ENCODE assay signal across 8 cellular contexts in genomic region chr9:137551656-137552534, GRCh38. TPM values are rescaled to one million over a fixed set of nuclear protein-coding genes. Genes with fewer than 3 reads are reported as not detected.
DNase-seq lines count a peak whose midpoint lies in the region; ATAC-seq and TF ChIP-seq lines count a peak whose summit lies in the region.

Gene MRPL41, plus strand, starts transcription at chr9:137551879. Its CDS starts 203 bp downstream, at chr9:137552082.

- H3K4me3 ChIP-seq in AG04450 (ENCODE audit: low read depth, low read length) (peak within 1 kb of the TSS; percentile 77), kidney epithelial cell (ENCODE audit: low read depth, low read length) (peak within 1 kb of the TSS; percentile 75)

- H3K9me3 ChIP-seq in AG04450 (ENCODE audit: control insufficient read depth, insufficient read depth, low read length): no peaks in the 10 kb centered on the region; the same call in 1 of the 2 replicates

- ATAC-seq in GM18907 (IDR thresholded peaks at IDR 0.05; ENCODE audit: unreplicated experiment) (peak; percentile 75), HG03139 (IDR thresholded peaks at IDR 0.05; ENCODE audit: unreplicated experiment) (peak; percentile 77)

- POLR2A ChIA-PET in AG04450 (lab: Yijun Ruan, JAX): interaction anchor here (0.6 to 1.3 kb wide), 4 partner anchors 10 to 311 kb away, joined by 3 to 7 read pairs (median 4); partner anchors contain the start of gene TUBB4B

- H3K27me3 ChIP-seq in AG04450 (ENCODE audit: control insufficient read depth, insufficient read depth, low read length) (no peaks in the 10 kb centered on the region), kidney epithelial cell (ENCODE audit: control insufficient read depth, insufficient read depth, low read length) (no peaks in the 10 kb centered on the region)

- TF ChIP-seq CTCF in AG04450 (IDR thresholded peaks at IDR 0.05; ENCODE audit: low read depth, low read length) (no peak), kidney epithelial cell (IDR thresholded peaks at IDR 0.05; ENCODE audit: insufficient read depth, low read length, poor library complexity, severe bottlenecking) (no peak)

- DNase-seq in AG04450 (ENCODE audit: low read depth, low spot score) (peak; percentile 56), NCI-H460 (ENCODE audit: extremely low read depth, low read depth) (peak; percentile 88), cerebellum (ENCODE audit: low spot score) (peak; percentile 94), kidney epithelial cell (ENCODE audit: low read depth) (peak; percentile 51)
- peak; percentile 79 to 86 for DNase-seq in activated CD4-positive, alpha-beta T cell treated with anti-CD3 and anti-CD28 coated beads for 24 hours (ENCODE audit: low read depth in 2 of 2)
- DNase-seq in stimulated activated CD4-positive, alpha-beta T cell treated with anti-CD3 and anti-CD28 coated beads, Interleukin-15, amount 100 ng/mL, for 48 hours (ENCODE audit: low read depth in 2 of 2): peak; percentile 73 to 80

- no peaks in the 10 kb centered on the region for H3K36me3 ChIP-seq in kidney epithelial cell (ENCODE audit: control insufficient read depth, insufficient read depth, low read length)

- H3K27ac ChIP-seq in AG04450 (ENCODE audit: low read depth, low read length): peak within 1 kb of the TSS; percentile 47

- CTCF ChIA-PET in AG04450 (lab: Charles Lee): interaction anchor here (0.7 to 1.2 kb wide), 2 partner anchors 10 to 17 kb away, joined by 3 read pairs; no protein-coding TSS in a partner anchor

RNA-seq across cellular contexts. Expression of gene MRPL41, which starts in this region (rescaled TPM):
- polyA plus RNA-seq in AG04450 (2011; rRNA removed): 12.3 and 15.6 TPM in 2 replicates
- 2.8 and 4.4 TPM in 2 replicates for polyA minus RNA-seq in AG04450 (2011; rRNA and poly(A)+ RNA removed)
- 52.1 and 57.5 TPM in 2 replicates for total RNA-seq in NCI-H460 (2014; rRNA removed; shearing (Covaris generic))
- 99.6 and 105 TPM in 2 replicates for polyA plus RNA-seq in NCI-H460 (2014; cell fraction: nucleus; rRNA removed)
- total RNA-seq in cerebellum (13.7 TPM), kidney epithelial cell (77.9 and 83.3 TPM in 2 replicates)

Comparison
In these comparisons a context has a peak if more than half of its experiments do, and no peak if none do; other contexts are left out.
1. Peak in every context shown above with its lines: DNase-seq, ATAC-seq, H3K4me3 ChIP-seq and H3K27ac ChIP-seq.